ENCODE assay signal across 18 cellular contexts in genomic region chr17:21044971-21045370, GRCh38. TPM values are rescaled to one million over a fixed set of nuclear protein-coding genes. Genes with fewer than 3 reads are reported as not detected.
A peak's percentile ranks its signal among the peaks of the same experiment; 100 is the strongest.
DNase-seq lines count a peak whose midpoint lies in the region; ATAC-seq and TF ChIP-seq lines count a peak whose summit lies in the region.
"Had no signal": no experiment of that assay in that cellular context is flagged by ENCODE, and none has a peak within 500 bp of the region (broad histone marks: within the 10 kb centered on the region; RNA-seq: fewer than 3 reads in every experiment).

No MANE protein-coding gene starts in this region.

- peaks cover 19% of the 10 kb centered on the region for H3K4me1 ChIP-seq in CD4-positive, alpha-beta memory T cell (ENCODE audit: insufficient read depth, low read length)
- peaks cover 10% of the 10 kb centered on the region for H3K4me1 ChIP-seq in GM23338 (ENCODE audit: insufficient read depth)
- peaks cover 13% of the 10 kb centered on the region for H3K4me1 ChIP-seq in smooth muscle cell (ENCODE audit: low read depth)
- peaks cover 4% of the 10 kb centered on the region for H3K4me1 ChIP-seq in right cardiac atrium (ENCODE audit: control insufficient read depth, insufficient read depth, low read length)

- H4K20me1 ChIP-seq in GM23338 (replicated peaks; ENCODE audit: insufficient read depth) (peaks cover under 1% of the 10 kb centered on the region; the same call in 1 of the 2 replicates), smooth muscle cell (ENCODE audit: low read depth) (peaks cover 23% of the 10 kb centered on the region)

- ATAC-seq in GM23338 (no peak), right cardiac atrium (no peak)
- no peak for ATAC-seq in activated CD8-positive, alpha-beta T cell treated with anti-CD3 and anti-CD28 coated beads, Interleukin-2, amount 10 ng/mL, durations not matched to agents 7 days and 5 days
- no peak for ATAC-seq in naive thymus-derived CD8-positive, alpha-beta T cell
- ATAC-seq: sciatic nerve, upper lobe of right lung had no signal

- no peak overlapping the region for H3K27ac ChIP-seq in CD4-positive, alpha-beta memory T cell (ENCODE audit: low read depth, low read length)
- H3K27ac ChIP-seq in GM23338 (ENCODE audit: low read depth) (peak overlapping the region; percentile 99; the same call in 1 of the 2 replicates), smooth muscle cell (ENCODE audit: low read depth) (no peak overlapping the region), right cardiac atrium (ENCODE audit: low read length) (no peak overlapping the region)

- peaks cover 13 to 35% (median 19%) of the 10 kb centered on the region in 4 donors for H3K4me1 Mint-ChIP-seq in CD4-positive, alpha-beta memory T cell
- H3K4me1 Mint-ChIP-seq in GM23338, result peaks cover 12% of the 10 kb centered on the region
- H3K4me1 Mint-ChIP-seq in activated CD8-positive, alpha-beta T cell treated with anti-CD3 and anti-CD28 coated beads, Interleukin-2, amount 10 ng/mL, durations not matched to agents 7 days and 5 days (ENCODE audit: low read depth), result peaks cover 20% of the 10 kb centered on the region
- H3K4me1 Mint-ChIP-seq in naive thymus-derived CD8-positive, alpha-beta T cell, result peaks cover 12 to 34% (median 23%) of the 10 kb centered on the region in 4 donors

- H3K27me3 ChIP-seq in CD4-positive, alpha-beta memory T cell (ENCODE audit: insufficient read depth, low read length), result no peaks in the 10 kb centered on the region
- H3K27me3 ChIP-seq in GM23338 (ENCODE audit: insufficient read depth) (no peaks in the 10 kb centered on the region), smooth muscle cell (ENCODE audit: low read depth) (no peaks in the 10 kb centered on the region), right cardiac atrium (ENCODE audit: control insufficient read depth, insufficient read depth) (no peaks in the 10 kb centered on the region)

- no peak overlapping the region; the same call in 1 of the 2 replicates for H3K4me2 ChIP-seq in GM23338
- no peak overlapping the region for H3K4me2 ChIP-seq in smooth muscle cell

- H3K36me3 Mint-ChIP-seq in CD4-positive, alpha-beta memory T cell, result peaks cover 0 to 9% of the 10 kb centered on the region in 2 donors
- peaks cover 4% of the 10 kb centered on the region; the same call in 1 of the 3 replicates for H3K36me3 Mint-ChIP-seq in GM23338 (ENCODE audit: low read depth)
- H3K36me3 Mint-ChIP-seq in activated CD8-positive, alpha-beta T cell treated with anti-CD3 and anti-CD28 coated beads, Interleukin-2, amount 10 ng/mL, durations not matched to agents 7 days and 5 days (ENCODE audit: low read depth), result peaks cover 9% of the 10 kb centered on the region
- H3K36me3 Mint-ChIP-seq in naive thymus-derived CD8-positive, alpha-beta T cell, result peaks cover 0 to 2% (median 0%) of the 10 kb centered on the region in 3 donors

- no peak for DNase-seq in CD4-positive, alpha-beta memory T cell
- DNase-seq in GM23338 (ENCODE audit: low spot score) (no peak), erythroblast (lab: John Stamatoyannopoulos, UW) (no peak), smooth muscle cell (lab: John Stamatoyannopoulos, UW; ENCODE audit: unreplicated experiment) (no peak), HuH-7.5 (ENCODE audit: low spot score) (no peak), right cardiac atrium (no peak)
- DNase-seq in activated CD8-positive, alpha-beta T cell treated with anti-CD3 and anti-CD28 coated beads, Interleukin-2, amount 10 ng/mL, durations not matched to agents 7 days and 5 days, result no peak
- DNase-seq in naive thymus-derived CD8-positive, alpha-beta T cell, result no peak
- DNase-seq: activated CD4-positive, CD25-positive, alpha-beta regulatory T cell treated with anti-CD3 and anti-CD28 coated beads, Interleukin-2, amount 50 U/mL, for 72 hours; activated gamma-delta T cell treated with Interleukin-2 at 50 U/mL for 16 hours; anterior cingulate cortex; effector memory CD4-positive, alpha-beta T cell; Kasumi-1; NCI-H1092 treated with DMSO at 0.1 percent for 48 hours; NCI-H2107; NCI-H524; upper lobe of right lung had no signal

- TF ChIP-seq POLR2A in erythroblast (IDR thresholded peaks at IDR 0.05; ENCODE audit: low read length), result no peak

- no peaks in the 10 kb centered on the region for H3K9me2 ChIP-seq in GM23338 (ENCODE audit: insufficient read depth)

- no peak for TF ChIP-seq CTCF in GM23338 (conservative IDR thresholded peaks at IDR 0.05; ENCODE audit: low read depth in 2 of 2)
- no peak for TF ChIP-seq CTCF in smooth muscle cell (IDR thresholded peaks at IDR 0.05; ENCODE audit: borderline replicate concordance, insufficient read depth, poor library complexity, severe bottlenecking)

- H3K9me3 Mint-ChIP-seq in CD4-positive, alpha-beta memory T cell, result peaks cover 0 to 2% (median 0%) of the 10 kb centered on the region in 8 donors
- H3K9me3 Mint-ChIP-seq in GM23338, result peaks cover 2% of the 10 kb centered on the region
- no peaks in the 10 kb centered on the region for H3K9me3 Mint-ChIP-seq in activated CD8-positive, alpha-beta T cell treated with anti-CD3 and anti-CD28 coated beads, Interleukin-2, amount 10 ng/mL, durations not matched to agents 7 days and 5 days (ENCODE audit: insufficient read depth)
- H3K9me3 Mint-ChIP-seq in naive thymus-derived CD8-positive, alpha-beta T cell, result no peaks in the 10 kb centered on the region

- peak overlapping the region in 5 of 8 donors; percentile 1 to 47 (median 26) for H3K4me3 Mint-ChIP-seq in CD4-positive, alpha-beta memory T cell
- peak overlapping the region; percentile 84; the same call in 2 of the 3 replicates for H3K4me3 Mint-ChIP-seq in GM23338
- peak overlapping the region; percentile 40 for H3K4me3 Mint-ChIP-seq in activated CD8-positive, alpha-beta T cell treated with anti-CD3 and anti-CD28 coated beads, Interleukin-2, amount 10 ng/mL, durations not matched to agents 7 days and 5 days
- H3K4me3 Mint-ChIP-seq in naive thymus-derived CD8-positive, alpha-beta T cell, result peak overlapping the region in 6 of 10 donors; percentile 20 to 87 (median 45)

- POLR2A ChIA-PET in CD4-positive, alpha-beta memory T cell (lab: Charles Lee; ENCODE audit: partially characterized antibody), result interaction anchor here (2.5 kb wide), 1 partner anchor 169 kb away, joined by 18 read pairs; the partner anchor contains the start of gene TMEM11
- POLR2A ChIA-PET in activated CD8-positive, alpha-beta T cell treated with anti-CD3 and anti-CD28 coated beads, Interleukin-2, amount 10 ng/mL, durations not matched to agents 7 days and 5 days (lab: Charles Lee), result no interaction called here
- POLR2A ChIA-PET in naive thymus-derived CD8-positive, alpha-beta T cell (lab: Charles Lee), result no interaction called here

- no peaks in the 10 kb centered on the region for H3K36me3 ChIP-seq in CD4-positive, alpha-beta memory T cell (ENCODE audit: insufficient read depth, low read length)
- H3K36me3 ChIP-seq in GM23338 (ENCODE audit: insufficient read depth) (no peaks in the 10 kb centered on the region), smooth muscle cell (ENCODE audit: low read depth) (no peaks in the 10 kb centered on the region)
- H3K36me3 ChIP-seq: upper lobe of right lung had no signal

- peaks cover 22% of the 10 kb centered on the region for H3K79me2 ChIP-seq in GM23338 (replicated peaks; ENCODE audit: insufficient read depth)
- peaks cover 26% of the 10 kb centered on the region for H3K79me2 ChIP-seq in smooth muscle cell (ENCODE audit: low read depth)

- H3K9me3 ChIP-seq in CD4-positive, alpha-beta memory T cell (ENCODE audit: control insufficient read depth in 1 of 2, low read length in 2 of 2), result no peaks in the 10 kb centered on the region
- H3K9me3 ChIP-seq in smooth muscle cell (replicated peaks; ENCODE audit: low read depth) (no peaks in the 10 kb centered on the region), right cardiac atrium (ENCODE audit: control insufficient read depth, low read length) (no peaks in the 10 kb centered on the region)
- H3K9me3 ChIP-seq: upper lobe of right lung had no signal

- 0 out of 2 replicates have a peak, but pooled peaks cover 5% of the 10 kb centered on the region for H3F3A ChIP-seq in GM23338 (replicated peaks; ENCODE audit: low read depth)
- H3F3A ChIP-seq in smooth muscle cell (ENCODE audit: low read depth), result peaks cover 1% of the 10 kb centered on the region

- peaks cover 0 to 2% of the 10 kb centered on the region in 2 donors for H3K27me3 Mint-ChIP-seq in CD4-positive, alpha-beta memory T cell
- peaks cover 24% of the 10 kb centered on the region for H3K27me3 Mint-ChIP-seq in GM23338 (ENCODE audit: insufficient read depth, low read depth, poor library complexity)
- H3K27me3 Mint-ChIP-seq in activated CD8-positive, alpha-beta T cell treated with anti-CD3 and anti-CD28 coated beads, Interleukin-2, amount 10 ng/mL, durations not matched to agents 7 days and 5 days (ENCODE audit: low read depth), result peaks cover 8% of the 10 kb centered on the region
- H3K27me3 Mint-ChIP-seq in naive thymus-derived CD8-positive, alpha-beta T cell, result peaks cover 0 to 6% (median 2%) of the 10 kb centered on the region in 5 donors

- intact Hi-C loops in CD4-positive, alpha-beta memory T cell (cut with micrococcal nuclease), result loop anchor here (5.0 kb wide), 1 partner anchor 467 kb away; no protein-coding TSS in a partner anchor
- intact Hi-C loops in right cardiac atrium (cut with DNase I), result no loop called here

- H3K27ac Mint-ChIP-seq in CD4-positive, alpha-beta memory T cell, result peak overlapping the region in 6 of 7 donors; percentile 31 to 93 (median 68)
- H3K27ac Mint-ChIP-seq in GM23338, result peak overlapping the region; percentile 98
- no peak overlapping the region for H3K27ac Mint-ChIP-seq in activated CD8-positive, alpha-beta T cell treated with anti-CD3 and anti-CD28 coated beads, Interleukin-2, amount 10 ng/mL, durations not matched to agents 7 days and 5 days
- peak overlapping the region; percentile 32 to 93 (median 75) for H3K27ac Mint-ChIP-seq in naive thymus-derived CD8-positive, alpha-beta T cell

- H3K9ac ChIP-seq in smooth muscle cell (ENCODE audit: low read depth), result no peak overlapping the region

- H3K4me3 ChIP-seq in CD4-positive, alpha-beta memory T cell (ENCODE audit: low read length in 2 of 2), result no peak overlapping the region
- H3K4me3 ChIP-seq in GM23338, result no peak overlapping the region
- no peak overlapping the region for H3K4me3 ChIP-seq in smooth muscle cell
- H3K4me3 ChIP-seq in right cardiac atrium (ENCODE audit: low read length), result no peak overlapping the region

- CTCF ChIA-PET in CD4-positive, alpha-beta memory T cell (lab: Charles Lee; ENCODE audit: partially characterized antibody), result interaction anchor here (1.3 to 3.5 kb wide), 3 partner anchors 10 to 467 kb away, joined by 3 to 16 read pairs (median 10); no protein-coding TSS in a partner anchor
- CTCF ChIA-PET in activated CD8-positive, alpha-beta T cell treated with anti-CD3 and anti-CD28 coated beads, Interleukin-2, amount 10 ng/mL, durations not matched to agents 7 days and 5 days (lab: Charles Lee), result interaction anchor here (0.6 to 2.7 kb wide), 6 partner anchors 10 to 234 kb away, joined by 3 to 50 read pairs (median 3); no protein-coding TSS in a partner anchor

- H2AFZ ChIP-seq in GM23338 (peak overlapping the region; percentile 80), smooth muscle cell (ENCODE audit: low read depth) (no peak overlapping the region)

- 97% methylated on average over 10 of the region's 10 CpGs for WGBS in smooth muscle cell (ENCODE audit: low lambda C conversion rate)
- 96% methylated on average over 10 of the region's 10 CpGs for WGBS in right cardiac atrium

RNA-seq across cellular contexts. Expression of gene USP22, which starts 2.2 kb away (rescaled TPM):
- 100 to 1,000 TPM; 135 to 140 TPM for total RNA-seq in CD4-positive, alpha-beta memory T cell
- 10 to 100 TPM; 14.4 to 37.7 TPM for polyA plus RNA-seq in CD4-positive, alpha-beta memory T cell
- total RNA-seq in GM23338 (2014; rRNA removed; shearing (Covaris generic)), result 285 and 296 TPM in 2 replicates
- polyA plus RNA-seq in GM23338 (2016; fragmentation: Nextera tagmentation; extraction: Ambion mirVana), result 68.9 and 77.4 TPM in 2 replicates
- 100 to 1,000 TPM; 138 to 148 TPM for total RNA-seq in activated CD8-positive, alpha-beta T cell treated with anti-CD3 and anti-CD28 coated beads, Interleukin-2, amount 10 ng/mL, durations not matched to agents 7 days and 5 days
- total RNA-seq in naive thymus-derived CD8-positive, alpha-beta T cell, result 100 to 1,000 TPM; 149 to 155 TPM
- polyA plus RNA-seq in naive thymus-derived CD8-positive, alpha-beta T cell, result 10 to 100 TPM; 33.6 to 40.3 (median 34.3) TPM
- 136 and 151 TPM in 2 replicates for total RNA-seq in smooth muscle cell
- polyA plus RNA-seq in smooth muscle cell, result 79.3 and 85.1 TPM in 2 replicates
- total RNA-seq in right cardiac atrium, result 100 to 1,000 TPM; 155 to 175 (median 168) TPM
- polyA plus RNA-seq in right cardiac atrium, result 52.2 TPM

Comparison
In these comparisons a context has a peak if more than half of its experiments do, and no peak if none do; other contexts are left out.
1. H3K4me3 Mint-ChIP-seq: peak in every context shown above with its lines; median percentile 84 in GM23338; 45 in naive thymus-derived CD8-positive, alpha-beta T cell; 40 in activated CD8-positive, alpha-beta T cell treated with anti-CD3 and anti-CD28 coated beads, Interleukin-2, amount 10 ng/mL, durations not matched to agents 7 days and 5 days; 26 in CD4-positive, alpha-beta memory T cell.